Comparison of ENCODE assay signal across 7 cellular contexts in genomic region chr9:136808075-136808780, GRCh38. TPM values are rescaled to one million over a fixed set of nuclear protein-coding genes. Genes with fewer than 3 reads are reported as not detected.
DNase-seq lines count a peak whose midpoint lies in the region; ATAC-seq, FAIRE-seq and TF ChIP-seq lines count a peak whose summit lies in the region.

No MANE protein-coding gene starts in this region.

- intact Hi-C loops in K562 (cut with micrococcal nuclease): no loop called here

- under 1% methylated on average over 41 of the region's 93 CpGs for WGBS in K562 (ENCODE audit: insufficient coverage, low coverage, missing lambda C conversion rate)

- peak overlapping the region; percentile 97 for H3K4me3 ChIP-seq in SJCRH30
- peak overlapping the region; percentile 97 for H3K4me3 ChIP-seq in K562
- peak overlapping the region; percentile 61 to 88 (median 74) for H3K4me3 ChIP-seq in keratinocyte (ENCODE audit: control insufficient read depth in 2 of 3, extremely low read depth in 1 of 3, insufficient read depth in 2 of 3, low read depth in 1 of 3, low read length in 3 of 3)

- dilution Hi-C loops in keratinocyte (cut with MboI; ENCODE audit: extremely low pct_ligation_motif_present, low sequenced_read_pairs): loop anchor here (25.0 kb wide), 1 partner anchor 129 kb away; the partner anchor contains the start of genes C8G and FBXW5

- DNase-seq in SJCRH30: peak in 1 of 2 experiments; percentile 37
- DNase-seq in K562 (ENCODE audit: extremely low read depth in 1 of 4, low spot score in 3 of 4): peak in 3 of 4 experiments; percentile 45 to 66 (median 57)
- DNase-seq in keratinocyte (ENCODE audit: low read depth, low spot score): no peak
- peak in 2 of 3 donors; percentile 30 to 40 for DNase-seq in stimulated activated CD4-positive, alpha-beta T cell treated with anti-CD3 and anti-CD28 coated beads, TNF-alpha, amount 100 ng/mL, for 1 hour (ENCODE audit: low read depth in 3 of 3, low spot score in 1 of 3)
- no peak for DNase-seq in ureter (ENCODE audit: low spot score)

- FAIRE-seq in K562 (lab: Jason Lieb, UNC): no peak
- FAIRE-seq in keratinocyte (lab: Jason Lieb, UNC): no peak

- H3K27me3 ChIP-seq in SJCRH30 (no peaks in the 10 kb centered on the region), K562 (ENCODE audit: control insufficient read depth in 2 of 2, insufficient read depth in 2 of 2, low read length in 2 of 2) (no peaks in the 10 kb centered on the region), keratinocyte (ENCODE audit: control insufficient read depth, extremely low read depth, insufficient read depth, low read length) (no peaks in the 10 kb centered on the region)

- peak; percentile 35 for ATAC-seq in GM18868 (IDR thresholded peaks at IDR 0.05; ENCODE audit: unreplicated experiment)
- peak; percentile 29 for ATAC-seq in HG02870 (IDR thresholded peaks at IDR 0.05; ENCODE audit: unreplicated experiment)
- peak; percentile 38 for ATAC-seq in K562

- TF ChIP-seq RAD21 in K562 (CRISPR knock-in tag; conservative IDR thresholded peaks at IDR 0.05 in 1 of 2, IDR thresholded peaks at IDR 0.05 in 1 of 2): peak in 1 of 2 experiments; percentile 33; a peak in 1 of 4 replicates

- H3K9me3 ChIP-seq in SJCRH30 (replicated peaks) (no peaks in the 10 kb centered on the region), K562 (replicated peaks; ENCODE audit: control insufficient read depth, insufficient read depth, low read depth, low read length) (no peaks in the 10 kb centered on the region), keratinocyte (ENCODE audit: control insufficient read depth, low read depth, low read length) (no peaks in the 10 kb centered on the region)

- H3K27ac ChIP-seq in SJCRH30: peak overlapping the region; percentile 48; the same call in 1 of the 2 replicates
- peak overlapping the region; percentile 91 for H3K27ac ChIP-seq in K562 (ENCODE audit: extremely low read depth, low read depth, low read length)
- peak overlapping the region; percentile 58 for H3K27ac ChIP-seq in keratinocyte (ENCODE audit: control insufficient read depth, insufficient read depth, low read length)

- TF ChIP-seq POLR2A in K562 (conservative IDR thresholded peaks at IDR 0.05): no peak

- H3K9me1 ChIP-seq in K562 (ENCODE audit: control insufficient read depth, insufficient read depth, low read length): no peaks in the 10 kb centered on the region
- H3K9me1 ChIP-seq in keratinocyte (ENCODE audit: control insufficient read depth, extremely low read depth, insufficient read depth, low read length): no peaks in the 10 kb centered on the region

- CTCF ChIA-PET in K562 (lab: Yijun Ruan, JAX; ENCODE audit: low intra/inter-chr PET ratio): interaction anchor here (0.6 to 0.9 kb wide), 3 partner anchors 21 to 81 kb away, joined by 3 read pairs; no protein-coding TSS in a partner anchor

- H4K20me1 ChIP-seq in K562 (replicated peaks; ENCODE audit: control insufficient read depth, insufficient read depth, low read length) (no peaks in the 10 kb centered on the region), keratinocyte (ENCODE audit: control insufficient read depth, extremely low read depth, insufficient read depth, low read length) (no peaks in the 10 kb centered on the region)

- H3K4me2 ChIP-seq in K562 (ENCODE audit: insufficient read depth, low read length) (peak overlapping the region; percentile 94), keratinocyte (ENCODE audit: control insufficient read depth, extremely low read depth, insufficient read depth, low read depth, low read length) (peak overlapping the region; percentile 82)

- TF ChIP-seq EP300 in K562 (IDR thresholded peaks at IDR 0.05; ENCODE audit: low read length): no peak

- peaks cover 32% of the 10 kb centered on the region for H3K36me3 ChIP-seq in SJCRH30
- peaks cover 50% of the 10 kb centered on the region for H3K36me3 ChIP-seq in K562 (ENCODE audit: control insufficient read depth, insufficient read depth, low read length)
- peaks cover 8 to 18% of the 10 kb centered on the region in 2 experiments for H3K36me3 ChIP-seq in keratinocyte (ENCODE audit: control insufficient read depth in 2 of 2, extremely low read depth in 1 of 2, insufficient read depth in 2 of 2, low read length in 2 of 2)

- H2AFZ ChIP-seq in K562 (ENCODE audit: low read depth, low read length): no peak overlapping the region
- H2AFZ ChIP-seq in keratinocyte (ENCODE audit: control insufficient read depth, low read length): peak overlapping the region; percentile 36

- in situ Hi-C loops in K562 (cut with MboI): no loop called here

- peak in 1 of 3 experiments; percentile 60; a peak in 2 of 6 replicates for TF ChIP-seq CTCF in K562 (IDR thresholded peaks at IDR 0.05 in 2 of 3, conservative IDR thresholded peaks at IDR 0.05 in 1 of 3; ENCODE audit: insufficient read depth in 2 of 3, low read depth in 1 of 3, low read length in 3 of 3)
- TF ChIP-seq CTCF in keratinocyte (optimal IDR thresholded peaks at IDR 0.05 in 1 of 3, IDR thresholded peaks at IDR 0.05 in 1 of 3, conservative IDR thresholded peaks at IDR 0.05 in 1 of 3; ENCODE audit: extremely low read depth in 1 of 3, insufficient read depth in 2 of 3, low read length in 3 of 3): no peak

- POLR2A ChIA-PET in K562 (lab: Yijun Ruan, JAX): interaction anchor here (0.6 to 3.6 kb wide), 8 partner anchors 7 to 278 kb away, joined by 3 to 16 read pairs (median 4); no protein-coding TSS in a partner anchor

- BruUV-seq in K562 (replicated peaks; lab: Mats Ljungman, UMichigan): no TSS peak

- H3K9ac ChIP-seq in K562 (ENCODE audit: insufficient read depth in 1 of 2, low read depth in 2 of 2, low read length in 2 of 2): peak overlapping the region; percentile 77 to 99
- H3K9ac ChIP-seq in keratinocyte (ENCODE audit: control insufficient read depth, extremely low read depth, insufficient read depth, low read length): peak overlapping the region; percentile 82

- H3K79me2 ChIP-seq in K562 (ENCODE audit: control insufficient read depth, insufficient read depth, low read length): peaks cover 69% of the 10 kb centered on the region
- H3K79me2 ChIP-seq in keratinocyte (ENCODE audit: control insufficient read depth, insufficient read depth, low read length): peaks cover 43% of the 10 kb centered on the region

- H3K4me1 ChIP-seq in SJCRH30 (peaks cover 6% of the 10 kb centered on the region), K562 (replicated peaks in 1 of 2; ENCODE audit: control insufficient read depth in 2 of 2, insufficient read depth in 2 of 2, low read length in 2 of 2) (peaks cover 26 to 50% of the 10 kb centered on the region in 2 experiments), keratinocyte (ENCODE audit: control insufficient read depth, extremely low read depth, insufficient read depth, low read length) (peaks cover 15% of the 10 kb centered on the region)

RNA-seq across cellular contexts. Expression of gene RABL6, which starts 0.5 kb away (rescaled TPM):
- total RNA-seq in SJCRH30 (2014; rRNA removed; shearing (Covaris generic)): 102 and 108 TPM in 2 replicates
- total RNA-seq in K562 (2011; cell fraction: chromatin; rRNA removed; ENCODE audit: low replicate concordance): 250 and 572 TPM in 2 replicates
- total RNA-seq in K562 (2011; cell fraction: nucleolus; rRNA removed): 321 and 330 TPM in 2 replicates
- total RNA-seq in K562 (2011; cell fraction: nucleoplasm; rRNA removed): 231 and 237 TPM in 2 replicates
- total RNA-seq in K562 (2014; rRNA removed) (141 and 154 TPM in 2 replicates), K562 (2014; rRNA removed; fragmentation: Illumina TruSeq; extraction: Trizol) (34.2 and 44.6 TPM in 2 replicates), K562 (2015; rRNA removed; fragmentation: Illumina TruSeq; extraction: Trizol) (84.5 and 85.0 TPM in 2 replicates), K562 (2021) (165 and 181 TPM in 2 replicates), ureter (60.2 TPM)
- polyA plus RNA-seq in K562 (2011; rRNA removed) (109 and 142 TPM in 2 replicates), K562 (2014; fragmentation: Illumina TruSeq; extraction: Trizol) (68.9 and 82.6 TPM in 2 replicates), K562 (2014; fragmentation: Nextera tagmentation; extraction: Ambion mirVana) (1 to 10 TPM; 5.6 to 6.4 TPM), K562 (2014; rRNA removed) (121 and 124 TPM in 2 replicates), keratinocyte (46.3 to 51.1 TPM (median 51.0 TPM) in 3 replicates)
- polyA plus RNA-seq in K562 (2011; cell fraction: cytosol; rRNA removed): 89.0 and 119 TPM in 2 replicates
- polyA plus RNA-seq in K562 (2011; cell fraction: nucleus; rRNA removed): 341 and 396 TPM in 2 replicates
- polyA plus RNA-seq in K562 (2012): 134 and 138 TPM in 2 replicates
- 64.4 and 75.7 TPM in 2 replicates for polyA minus RNA-seq in K562 (2011; rRNA and poly(A)+ RNA removed)
- polyA minus RNA-seq in K562 (2011; cell fraction: cytosol; rRNA and poly(A)+ RNA removed): 71.6 and 75.2 TPM in 2 replicates
- 89.1 and 116 TPM in 2 replicates for polyA minus RNA-seq in K562 (2011; cell fraction: nucleus; rRNA and poly(A)+ RNA removed)
- polyA plus RNA-seq in keratinocyte (2011; ENCODE audit: low read depth): 29.8 TPM
- 32.9 and 36.4 TPM in 2 replicates for polyA plus RNA-seq in keratinocyte (2011; cell fraction: cytosol; rRNA removed)
- polyA plus RNA-seq in keratinocyte (2011; cell fraction: nucleus; rRNA removed): 39.7 and 50.3 TPM in 2 replicates
- polyA plus RNA-seq in keratinocyte (2012; ENCODE audit: low replicate concordance): 42.7 and 75.1 TPM in 2 replicates
- 56.1 to 73.9 TPM (median 56.6 TPM) in 3 replicates for polyA minus RNA-seq in keratinocyte
- polyA minus RNA-seq in keratinocyte (2011; cell fraction: cytosol; rRNA and poly(A)+ RNA removed): 76.0 TPM
- 30.9 and 37.5 TPM in 2 replicates for polyA minus RNA-seq in keratinocyte (2011; cell fraction: nucleus; rRNA and poly(A)+ RNA removed)

RNA-seq across cellular contexts. Expression of gene CCDC183, which starts 12.1 kb away (rescaled TPM):
- total RNA-seq in SJCRH30 (2014; rRNA removed; shearing (Covaris generic)): 0.14 TPM in 1 of 2 replicates, not detected in the other
- total RNA-seq in K562 (2011; cell fraction: chromatin; rRNA removed; ENCODE audit: low replicate concordance): 2.0 and 6.7 TPM in 2 replicates
- total RNA-seq in K562 (2011; cell fraction: nucleolus; rRNA removed): 1.2 and 2.7 TPM in 2 replicates
- 1.7 and 3.0 TPM in 2 replicates for total RNA-seq in K562 (2011; cell fraction: nucleoplasm; rRNA removed)
- 0.12 TPM in 1 of 2 replicates, not detected in the other for total RNA-seq in K562 (2014; rRNA removed)
- not detected in 2 replicates for total RNA-seq in K562 (2014; rRNA removed; fragmentation: Illumina TruSeq; extraction: Trizol)
- total RNA-seq in K562 (2015; rRNA removed; fragmentation: Illumina TruSeq; extraction: Trizol): 0.19 and 0.22 TPM in 2 replicates
- 0.29 and 0.54 TPM in 2 replicates for total RNA-seq in K562 (2021)
- polyA plus RNA-seq in K562 (2011; rRNA removed): 0.60 and 0.65 TPM in 2 replicates
- 0.27 and 0.30 TPM in 2 replicates for polyA plus RNA-seq in K562 (2011; cell fraction: cytosol; rRNA removed)
- 8.9 and 13.6 TPM in 2 replicates for polyA plus RNA-seq in K562 (2011; cell fraction: nucleus; rRNA removed)
- 0.96 and 3.6 TPM in 2 replicates for polyA plus RNA-seq in K562 (2012)
- 0.12 and 0.33 TPM in 2 replicates for polyA plus RNA-seq in K562 (2014; fragmentation: Illumina TruSeq; extraction: Trizol)
- polyA plus RNA-seq in K562 (2014; fragmentation: Nextera tagmentation; extraction: Ambion mirVana): not detected
- polyA plus RNA-seq in K562 (2014; rRNA removed): 0.21 and 1.7 TPM in 2 replicates
- not detected in 2 replicates for polyA minus RNA-seq in K562 (2011; rRNA and poly(A)+ RNA removed)
- not detected in 2 replicates for polyA minus RNA-seq in K562 (2011; cell fraction: cytosol; rRNA and poly(A)+ RNA removed)
- 1.1 and 1.6 TPM in 2 replicates for polyA minus RNA-seq in K562 (2011; cell fraction: nucleus; rRNA and poly(A)+ RNA removed)
- 0.03 to 0.08 TPM (median 0.06 TPM) in 3 replicates for polyA plus RNA-seq in keratinocyte
- 0.52 TPM for polyA plus RNA-seq in keratinocyte (2011; ENCODE audit: low read depth)
- 0.12 TPM in 1 of 2 replicates, not detected in the other for polyA plus RNA-seq in keratinocyte (2011; cell fraction: cytosol; rRNA removed)
- polyA plus RNA-seq in keratinocyte (2011; cell fraction: nucleus; rRNA removed): 0.80 and 0.96 TPM in 2 replicates
- 0.17 and 0.38 TPM in 2 replicates for polyA plus RNA-seq in keratinocyte (2012; ENCODE audit: low replicate concordance)
- polyA minus RNA-seq in keratinocyte: 0.10 TPM in 1 of 3 replicates, not detected in the others
- polyA minus RNA-seq in keratinocyte (2011; cell fraction: cytosol; rRNA and poly(A)+ RNA removed): not detected
- not detected in 2 replicates for polyA minus RNA-seq in keratinocyte (2011; cell fraction: nucleus; rRNA and poly(A)+ RNA removed)
- 0.18 TPM for total RNA-seq in ureter

RNA-seq across cellular contexts. Expression of gene TMEM141, which starts 17.1 kb away (rescaled TPM):
- 17.3 and 26.2 TPM in 2 replicates for total RNA-seq in SJCRH30 (2014; rRNA removed; shearing (Covaris generic))
- 14.3 and 58.8 TPM in 2 replicates for total RNA-seq in K562 (2011; cell fraction: chromatin; rRNA removed; ENCODE audit: low replicate concordance)
- 81.7 and 85.9 TPM in 2 replicates for total RNA-seq in K562 (2011; cell fraction: nucleolus; rRNA removed)
- total RNA-seq in K562 (2011; cell fraction: nucleoplasm; rRNA removed): 50.0 and 50.2 TPM in 2 replicates
- 113 and 143 TPM in 2 replicates for total RNA-seq in K562 (2014; rRNA removed)
- 36.2 and 53.6 TPM in 2 replicates for total RNA-seq in K562 (2014; rRNA removed; fragmentation: Illumina TruSeq; extraction: Trizol)
- 68.9 and 69.5 TPM in 2 replicates for total RNA-seq in K562 (2015; rRNA removed; fragmentation: Illumina TruSeq; extraction: Trizol)
- total RNA-seq in K562 (2021): 78.7 and 94.7 TPM in 2 replicates
- 74.8 and 80.1 TPM in 2 replicates for polyA plus RNA-seq in K562 (2011; rRNA removed)
- 132 and 164 TPM in 2 replicates for polyA plus RNA-seq in K562 (2011; cell fraction: cytosol; rRNA removed)
- polyA plus RNA-seq in K562 (2011; cell fraction: nucleus; rRNA removed): 87.8 and 100 TPM in 2 replicates
- 76.7 and 87.0 TPM in 2 replicates for polyA plus RNA-seq in K562 (2012)
- 110 and 112 TPM in 2 replicates for polyA plus RNA-seq in K562 (2014; fragmentation: Illumina TruSeq; extraction: Trizol)
- polyA plus RNA-seq in K562 (2014; fragmentation: Nextera tagmentation; extraction: Ambion mirVana): 10 to 100 TPM; 21.5 to 35.8 TPM
- polyA plus RNA-seq in K562 (2014; rRNA removed): 123 and 134 TPM in 2 replicates
- 10.4 and 13.4 TPM in 2 replicates for polyA minus RNA-seq in K562 (2011; rRNA and poly(A)+ RNA removed)
- polyA minus RNA-seq in K562 (2011; cell fraction: cytosol; rRNA and poly(A)+ RNA removed): 13.7 and 16.5 TPM in 2 replicates
- 31.6 and 42.7 TPM in 2 replicates for polyA minus RNA-seq in K562 (2011; cell fraction: nucleus; rRNA and poly(A)+ RNA removed)
- 85.5 to 118 TPM (median 99.9 TPM) in 3 replicates for polyA plus RNA-seq in keratinocyte
- polyA plus RNA-seq in keratinocyte (2011; ENCODE audit: low read depth): 15.9 TPM
- 43.4 and 91.6 TPM in 2 replicates for polyA plus RNA-seq in keratinocyte (2011; cell fraction: cytosol; rRNA removed)
- polyA plus RNA-seq in keratinocyte (2011; cell fraction: nucleus; rRNA removed): 27.5 and 27.9 TPM in 2 replicates
- polyA plus RNA-seq in keratinocyte (2012; ENCODE audit: low replicate concordance): 90.9 and 95.4 TPM in 2 replicates
- polyA minus RNA-seq in keratinocyte: 22.6 to 63.5 TPM (median 35.3 TPM) in 3 replicates
- 51.6 TPM for polyA minus RNA-seq in keratinocyte (2011; cell fraction: cytosol; rRNA and poly(A)+ RNA removed)
- polyA minus RNA-seq in keratinocyte (2011; cell fraction: nucleus; rRNA and poly(A)+ RNA removed): 11.2 and 12.1 TPM in 2 replicates
- total RNA-seq in ureter: 80.8 TPM

RNA-seq across cellular contexts. Expression of gene AJM1, which starts 34.0 kb away (rescaled TPM):
- total RNA-seq in SJCRH30 (2014; rRNA removed; shearing (Covaris generic)): 0.35 and 0.77 TPM in 2 replicates
- 3.5 and 12.8 TPM in 2 replicates for total RNA-seq in K562 (2011; cell fraction: chromatin; rRNA removed; ENCODE audit: low replicate concordance)
- 13.2 and 13.6 TPM in 2 replicates for total RNA-seq in K562 (2011; cell fraction: nucleolus; rRNA removed)
- total RNA-seq in K562 (2011; cell fraction: nucleoplasm; rRNA removed): 7.8 and 10.9 TPM in 2 replicates
- total RNA-seq in K562 (2014; rRNA removed) (2.0 and 2.8 TPM in 2 replicates), K562 (2014; rRNA removed; fragmentation: Illumina TruSeq; extraction: Trizol) (0.07 TPM in 1 of 2 replicates, not detected in the other), K562 (2015; rRNA removed; fragmentation: Illumina TruSeq; extraction: Trizol) (0.83 and 0.94 TPM in 2 replicates), K562 (2021) (3.2 TPM in 2 replicates), ureter (4.8 TPM)
- polyA plus RNA-seq in K562 (2011; rRNA removed) (0.46 and 1.1 TPM in 2 replicates), K562 (2014; fragmentation: Illumina TruSeq; extraction: Trizol) (0.06 and 0.54 TPM in 2 replicates), K562 (2014; fragmentation: Nextera tagmentation; extraction: Ambion mirVana) (under 1 TPM in 1 of 2 experiments, not detected in 1; 0.01 TPM), K562 (2014; rRNA removed) (2.2 and 3.7 TPM in 2 replicates), keratinocyte (0.10 to 0.21 TPM (median 0.12 TPM) in 3 replicates)
- polyA plus RNA-seq in K562 (2011; cell fraction: cytosol; rRNA removed): 0.49 and 1.00 TPM in 2 replicates
- 11.7 and 16.6 TPM in 2 replicates for polyA plus RNA-seq in K562 (2011; cell fraction: nucleus; rRNA removed)
- 2.1 and 4.3 TPM in 2 replicates for polyA plus RNA-seq in K562 (2012)
- polyA minus RNA-seq in K562 (2011; rRNA and poly(A)+ RNA removed): 0.11 and 0.12 TPM in 2 replicates
- 0.86 and 1.3 TPM in 2 replicates for polyA minus RNA-seq in K562 (2011; cell fraction: cytosol; rRNA and poly(A)+ RNA removed)
- 2.6 and 3.0 TPM in 2 replicates for polyA minus RNA-seq in K562 (2011; cell fraction: nucleus; rRNA and poly(A)+ RNA removed)
- polyA plus RNA-seq in keratinocyte (2011; ENCODE audit: low read depth): 0.29 TPM
- polyA plus RNA-seq in keratinocyte (2011; cell fraction: cytosol; rRNA removed): 0.01 and 0.08 TPM in 2 replicates
- 0.92 and 0.93 TPM in 2 replicates for polyA plus RNA-seq in keratinocyte (2011; cell fraction: nucleus; rRNA removed)
- polyA plus RNA-seq in keratinocyte (2012; ENCODE audit: low replicate concordance): 0.41 and 0.79 TPM in 2 replicates
- not detected in 3 replicates for polyA minus RNA-seq in keratinocyte
- not detected for polyA minus RNA-seq in keratinocyte (2011; cell fraction: cytosol; rRNA and poly(A)+ RNA removed)
- polyA minus RNA-seq in keratinocyte (2011; cell fraction: nucleus; rRNA and poly(A)+ RNA removed): 0.16 and 0.42 TPM in 2 replicates

RNA-seq across cellular contexts. Expression of gene PHPT1, which starts 41.0 kb away (rescaled TPM):
- total RNA-seq in SJCRH30 (2014; rRNA removed; shearing (Covaris generic)): 79.9 and 109 TPM in 2 replicates
- 45.1 and 180 TPM in 2 replicates for total RNA-seq in K562 (2011; cell fraction: chromatin; rRNA removed; ENCODE audit: low replicate concordance)
- total RNA-seq in K562 (2011; cell fraction: nucleolus; rRNA removed): 169 and 176 TPM in 2 replicates
- 73.7 and 101 TPM in 2 replicates for total RNA-seq in K562 (2011; cell fraction: nucleoplasm; rRNA removed)
- total RNA-seq in K562 (2014; rRNA removed): 114 and 142 TPM in 2 replicates
- total RNA-seq in K562 (2014; rRNA removed; fragmentation: Illumina TruSeq; extraction: Trizol): 16.4 and 20.9 TPM in 2 replicates
- total RNA-seq in K562 (2015; rRNA removed; fragmentation: Illumina TruSeq; extraction: Trizol): 93.0 and 96.7 TPM in 2 replicates
- total RNA-seq in K562 (2021): 126 and 135 TPM in 2 replicates
- 50.9 and 84.3 TPM in 2 replicates for polyA plus RNA-seq in K562 (2011; rRNA removed)
- polyA plus RNA-seq in K562 (2011; cell fraction: cytosol; rRNA removed): 137 and 211 TPM in 2 replicates
- 314 and 360 TPM in 2 replicates for polyA plus RNA-seq in K562 (2011; cell fraction: nucleus; rRNA removed)
- polyA plus RNA-seq in K562 (2012): 124 and 150 TPM in 2 replicates
- polyA plus RNA-seq in K562 (2014; fragmentation: Illumina TruSeq; extraction: Trizol): 80.2 and 98.6 TPM in 2 replicates
- polyA plus RNA-seq in K562 (2014; fragmentation: Nextera tagmentation; extraction: Ambion mirVana): 100 to 1,000 TPM; 131 to 166 TPM
- 129 and 161 TPM in 2 replicates for polyA plus RNA-seq in K562 (2014; rRNA removed)
- 7.0 and 7.2 TPM in 2 replicates for polyA minus RNA-seq in K562 (2011; rRNA and poly(A)+ RNA removed)
- polyA minus RNA-seq in K562 (2011; cell fraction: cytosol; rRNA and poly(A)+ RNA removed): 19.4 and 27.9 TPM in 2 replicates
- polyA minus RNA-seq in K562 (2011; cell fraction: nucleus; rRNA and poly(A)+ RNA removed): 31.0 and 41.3 TPM in 2 replicates
- 68.8 to 113 TPM (median 97.9 TPM) in 3 replicates for polyA plus RNA-seq in keratinocyte
- 110 TPM for polyA plus RNA-seq in keratinocyte (2011; ENCODE audit: low read depth)
- polyA plus RNA-seq in keratinocyte (2011; cell fraction: cytosol; rRNA removed): 52.2 and 121 TPM in 2 replicates
- 45.1 and 48.6 TPM in 2 replicates for polyA plus RNA-seq in keratinocyte (2011; cell fraction: nucleus; rRNA removed)
- 88.4 and 108 TPM in 2 replicates for polyA plus RNA-seq in keratinocyte (2012; ENCODE audit: low replicate concordance)
- 16.0 to 25.6 TPM (median 24.3 TPM) in 3 replicates for polyA minus RNA-seq in keratinocyte
- 68.1 TPM for polyA minus RNA-seq in keratinocyte (2011; cell fraction: cytosol; rRNA and poly(A)+ RNA removed)
- polyA minus RNA-seq in keratinocyte (2011; cell fraction: nucleus; rRNA and poly(A)+ RNA removed): 11.7 and 12.6 TPM in 2 replicates
- total RNA-seq in ureter: 109 TPM

Comparison
In these comparisons a context has a peak if more than half of its experiments do, and no peak if none do; other contexts are left out.
1. DNase-seq: peak in K562 (3 of 4) and stimulated activated CD4-positive, alpha-beta T cell treated with anti-CD3 and anti-CD28 coated beads, TNF-alpha, amount 100 ng/mL, for 1 hour (2 of 3); none in keratinocyte (single experiment) and ureter (single experiment).
2. Peak in every context shown above with its lines, with median percentiles within 50 percentile points of each other: ATAC-seq, H3K27ac ChIP-seq and H3K4me3 ChIP-seq.